ENCODE assay signal across 10 cellular contexts in genomic region chr5:123460296-123460729, GRCh38. TPM values are rescaled to one million over a fixed set of nuclear protein-coding genes. Genes with fewer than 3 reads are reported as not detected.
A peak's percentile ranks its signal among the peaks of the same experiment; 100 is the strongest.
DNase-seq lines count a peak whose midpoint lies in the region; ATAC-seq, FAIRE-seq and TF ChIP-seq lines count a peak whose summit lies in the region.
"Had no signal": no experiment of that assay in that cellular context is flagged by ENCODE, and none has a peak within 500 bp of the region (broad histone marks: within the 10 kb centered on the region; RNA-seq: fewer than 3 reads in every experiment).

No MANE protein-coding gene starts in this region.

- H3K27me3 ChIP-seq in NT2/D1 (ENCODE audit: insufficient read depth, insufficient read length) (no peaks in the 10 kb centered on the region), bronchial epithelial cell (ENCODE audit: control insufficient read depth, insufficient read depth, low read length) (no peaks in the 10 kb centered on the region)

- H3K9ac ChIP-seq in NT2/D1 (ENCODE audit: insufficient read length, low read depth) = no peak overlapping the region

- DNase-seq in DMS 273 (lab: John Stamatoyannopoulos, UW; ENCODE audit: unreplicated experiment) (peak; percentile 61), DMS 273 treated with DMSO at 0.1 percent for 48 hours (lab: John Stamatoyannopoulos, UW) (no peak), NT2/D1 (ENCODE audit: low read depth, low spot score) (peak; percentile 20), bronchial epithelial cell (ENCODE audit: low read depth) (peak; percentile 90), omental fat pad (ENCODE audit: low spot score) (no peak), HCEC 1CT (no peak)
- DNase-seq in effector CD4-positive, alpha-beta T cell = no peak
- DNase-seq: activated CD8-positive, alpha-beta memory T cell treated with anti-CD3 and anti-CD28 coated beads, Interleukin-2, amount 50 U/mL, for 48 hours; head of caudate nucleus had no signal

- peak; percentile 95 for ATAC-seq in omental fat pad (ENCODE audit: low FRiP score)
- ATAC-seq in GM21619 (IDR thresholded peaks at IDR 0.05; ENCODE audit: unreplicated experiment) = no peak

- H3K9me3 ChIP-seq in NT2/D1 (ENCODE audit: insufficient read depth, low read length) = no peaks in the 10 kb centered on the region

- peaks cover 2% of the 10 kb centered on the region for H3K4me1 ChIP-seq in NT2/D1 (ENCODE audit: insufficient read depth, insufficient read length)

- H3K36me3 ChIP-seq in NT2/D1 (ENCODE audit: insufficient read depth, insufficient read length, low read length) = no peaks in the 10 kb centered on the region
- H3K36me3 ChIP-seq in bronchial epithelial cell (ENCODE audit: control insufficient read depth, insufficient read depth, low read length) = no peaks in the 10 kb centered on the region

- FAIRE-seq in bronchial epithelial cell (lab: Jason Lieb, UNC) = no peak

- H3K4me3 ChIP-seq in NT2/D1 (ENCODE audit: insufficient read length, low read depth) (no peak overlapping the region), bronchial epithelial cell (ENCODE audit: low read depth, low read length) (no peak overlapping the region)

- TF ChIP-seq CTCF in bronchial epithelial cell (IDR thresholded peaks at IDR 0.05; ENCODE audit: insufficient read depth, low read length, severe bottlenecking) (no peak), omental fat pad (IDR thresholded peaks at IDR 0.05) (no peak)

RNA-seq across cellular contexts. Expression of gene CEP120, which starts 37.1 kb away (rescaled TPM):
- 13.8 and 15.0 TPM in 2 replicates for total RNA-seq in bronchial epithelial cell
- 10 to 100 TPM; 11.3 to 35.0 (median 15.7) TPM for total RNA-seq in omental fat pad

RNA-seq across cellular contexts. Expression of gene CSNK1G3, which starts 51.7 kb away (rescaled TPM):
- total RNA-seq in bronchial epithelial cell (46.6 and 50.0 TPM in 2 replicates), omental fat pad (10 to 100 TPM; 40.0 to 57.1 (median 42.5) TPM)

Comparison
In these comparisons a context has a peak if more than half of its experiments do, and no peak if none do; other contexts are left out.
1. DNase-seq: peak in DMS 273 (single experiment), NT2/D1 (single experiment) and bronchial epithelial cell (single experiment); none in DMS 273 treated with DMSO at 0.1 percent for 48 hours (single experiment), omental fat pad (single experiment), effector CD4-positive, alpha-beta T cell (single experiment) and HCEC 1CT (single experiment).